In the genomic region with DNA sequence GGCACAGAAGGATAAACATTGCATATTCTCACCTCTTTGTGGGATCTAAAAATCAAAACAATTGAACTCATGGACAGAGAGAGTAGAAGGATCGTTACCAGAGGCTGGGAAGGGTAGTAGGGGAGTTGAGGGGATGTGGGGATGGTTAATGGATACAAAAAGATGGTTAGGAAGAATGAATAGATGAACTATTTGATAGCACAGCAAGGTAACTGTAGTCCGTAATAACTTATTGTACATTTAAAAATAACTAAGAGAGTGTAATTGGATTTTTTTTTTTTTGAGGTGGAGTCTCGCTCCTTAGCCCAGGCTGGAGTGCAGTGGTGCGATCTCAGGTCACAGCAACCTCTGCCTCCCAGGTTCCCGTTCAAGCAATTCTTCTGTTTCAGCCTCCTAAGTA, we compare ENCODE assay signal across 11 cellular contexts.
"Had no signal": no experiment of that assay in that cellular context is flagged by ENCODE, and none has a peak within 500 bp of the region (broad histone marks: within the 10 kb centered on the region; RNA-seq: fewer than 3 reads in every experiment).

No MANE protein-coding gene starts in this region.

- H3K4me1 ChIP-seq: HAP-1 had no signal

- ATAC-seq: GM23338, HCT116 had no signal

- H3K4me2 ChIP-seq: GM23338 had no signal

- DNase-seq: GM23248, GOT3, H7, H9, HCEC 1CT, HFFc6 had no signal

- FAIRE-seq: H1, H54 had no signal

- H3K27ac ChIP-seq: GM23248 had no signal

- H3K4me3 ChIP-seq: GM23248, GM23338, HAP-1 had no signal

- H2AFZ ChIP-seq: GM23248, GM23338 had no signal

- H3K9ac ChIP-seq: GM23248 had no signal

- H3K9me3 ChIP-seq: HAP-1 had no signal

- H3K36me3 ChIP-seq: HAP-1 had no signal
